19 cellular contexts compared by ENCODE assay signal in genomic region chr1:200081151-200081981, GRCh38. TPM values are rescaled to one million over a fixed set of nuclear protein-coding genes. Genes with fewer than 3 reads are reported as not detected.
DNase-seq lines count a peak whose midpoint lies in the region; ATAC-seq, FAIRE-seq and TF ChIP-seq lines count a peak whose summit lies in the region.
"Had no signal": no experiment of that assay in that cellular context is flagged by ENCODE, and none has a peak within 500 bp of the region (broad histone marks: within the 10 kb centered on the region; RNA-seq: fewer than 3 reads in every experiment).

No MANE protein-coding gene starts in this region.

- H3K27me3 Mint-ChIP-seq in GM23338 (ENCODE audit: insufficient read depth, low read depth, poor library complexity) (peaks cover 7% of the 10 kb centered on the region), Calu3 (ENCODE audit: unreplicated experiment) (no peaks in the 10 kb centered on the region)
- peaks cover 11% of the 10 kb centered on the region for H3K27me3 Mint-ChIP-seq in CD8-positive, alpha-beta T cell (ENCODE audit: low read depth)

- H3K27me3 ChIP-seq in GM23338 (ENCODE audit: insufficient read depth) (no peaks in the 10 kb centered on the region), dorsolateral prefrontal cortex (peaks cover 0 to 78% (median 14%) of the 10 kb centered on the region in 45 donors)
- H3K27me3 ChIP-seq in CD8-positive, alpha-beta T cell (ENCODE audit: insufficient read depth, low read length), result no peaks in the 10 kb centered on the region
- H3K27me3 ChIP-seq: colonic mucosa had no signal

- POLR2A ChIA-PET in CD8-positive, alpha-beta T cell (lab: Charles Lee), result interaction anchor here (0.6 kb wide), 1 partner anchor 206 kb away, joined by 3 read pairs; no protein-coding TSS in a partner anchor

- no peaks in the 10 kb centered on the region; the same call in 1 of the 2 replicates for H3K79me2 ChIP-seq in GM23338 (replicated peaks; ENCODE audit: insufficient read depth)

- H3K9me3 Mint-ChIP-seq in GM23338, result no peaks in the 10 kb centered on the region
- no peaks in the 10 kb centered on the region for H3K9me3 Mint-ChIP-seq in Calu3 (ENCODE audit: low read depth, unreplicated experiment)
- H3K9me3 Mint-ChIP-seq in CD8-positive, alpha-beta T cell, result no peaks in the 10 kb centered on the region
- H3K9me3 Mint-ChIP-seq: naive thymus-derived CD8-positive, alpha-beta T cell had no signal

- H3K27ac Mint-ChIP-seq in GM23338, result no peak overlapping the region
- no peak overlapping the region for H3K27ac Mint-ChIP-seq in Calu3 (ENCODE audit: unreplicated experiment)
- no peak overlapping the region for H3K27ac Mint-ChIP-seq in CD8-positive, alpha-beta T cell
- H3K27ac Mint-ChIP-seq: naive thymus-derived CD8-positive, alpha-beta T cell; T-helper 17 cell had no signal

- ATAC-seq in GM23338, result peak; percentile 52
- ATAC-seq in CD8-positive, alpha-beta T cell, result no peak
- ATAC-seq: lower lobe of right lung; naive thymus-derived CD8-positive, alpha-beta T cell; T-helper 17 cell had no signal

- no peaks in the 10 kb centered on the region for H3K9me3 ChIP-seq in CD8-positive, alpha-beta T cell (ENCODE audit: low read length)
- H3K9me3 ChIP-seq: colonic mucosa, esophagus squamous epithelium, lower lobe of right lung had no signal

- no peaks in the 10 kb centered on the region for H3K36me3 ChIP-seq in GM23338 (ENCODE audit: insufficient read depth)
- no peaks in the 10 kb centered on the region for H3K36me3 ChIP-seq in CD8-positive, alpha-beta T cell (ENCODE audit: insufficient read depth, low read length)
- H3K36me3 ChIP-seq: colonic mucosa, esophagus squamous epithelium, lower lobe of right lung had no signal

- TF ChIP-seq CTCF in GM23338 (conservative IDR thresholded peaks at IDR 0.05; ENCODE audit: low read depth in 2 of 2), result no peak
- TF ChIP-seq CTCF in choroid plexus epithelial cell (conservative IDR thresholded peaks at IDR 0.05; ENCODE audit: low read depth, low read length), result no peak
- TF ChIP-seq CTCF in Calu3 (IDR thresholded peaks at IDR 0.05; ENCODE audit: unreplicated experiment), result no peak
- TF ChIP-seq CTCF in CD8-positive, alpha-beta T cell (IDR thresholded peaks at IDR 0.05), result no peak
- TF ChIP-seq CTCF in dorsolateral prefrontal cortex (IDR thresholded peaks at IDR 0.05 in 54 of 56, conservative IDR thresholded peaks at IDR 0.05 in 2 of 56; ENCODE audit: low read depth in 1 of 56, partially characterized antibody in 56 of 56), result no peak

- CTCF ChIA-PET in Calu3 (lab: Charles Lee), result no interaction called here
- CTCF ChIA-PET in CD8-positive, alpha-beta T cell (lab: Charles Lee), result no interaction called here

- peaks cover 18% of the 10 kb centered on the region for H3K4me1 ChIP-seq in GM23338 (ENCODE audit: insufficient read depth)
- H3K4me1 ChIP-seq in CD8-positive, alpha-beta T cell (ENCODE audit: insufficient read depth, low read length), result no peaks in the 10 kb centered on the region
- H3K4me1 ChIP-seq: colonic mucosa, esophagus squamous epithelium, lower lobe of right lung had no signal

- peaks cover 43% of the 10 kb centered on the region for H3K4me1 Mint-ChIP-seq in GM23338
- peaks cover 20% of the 10 kb centered on the region for H3K4me1 Mint-ChIP-seq in Calu3 (ENCODE audit: low read depth, unreplicated experiment)
- no peaks in the 10 kb centered on the region for H3K4me1 Mint-ChIP-seq in CD8-positive, alpha-beta T cell (ENCODE audit: low read depth)
- H3K4me1 Mint-ChIP-seq: naive thymus-derived CD8-positive, alpha-beta T cell; T-helper 17 cell had no signal

- H3K4me2 ChIP-seq in GM23338, result peak overlapping the region; percentile 50

- peak overlapping the region; percentile 22; the same call in 1 of the 2 replicates for H3K4me3 ChIP-seq in GM23338
- no peak overlapping the region for H3K4me3 ChIP-seq in choroid plexus epithelial cell (ENCODE audit: low read depth, low read length)
- no peak overlapping the region for H3K4me3 ChIP-seq in CD8-positive, alpha-beta T cell (ENCODE audit: low read depth, low read length)
- peak overlapping the region in 12 of 59 donors; percentile 3 to 29 (median 14) for H3K4me3 ChIP-seq in dorsolateral prefrontal cortex
- H3K4me3 ChIP-seq: colonic mucosa, esophagus squamous epithelium, lower lobe of right lung had no signal

- FAIRE-seq in islet of Langerhans (lab: Jason Lieb, UNC), result peak; percentile 5
- FAIRE-seq: GM18507 had no signal

- H3K36me3 Mint-ChIP-seq in GM23338 (ENCODE audit: low read depth) (no peaks in the 10 kb centered on the region), Calu3 (ENCODE audit: insufficient read depth, unreplicated experiment) (no peaks in the 10 kb centered on the region)
- H3K36me3 Mint-ChIP-seq in CD8-positive, alpha-beta T cell, result no peaks in the 10 kb centered on the region
- H3K36me3 Mint-ChIP-seq: naive thymus-derived CD8-positive, alpha-beta T cell had no signal

- intact Hi-C loops in Calu3 (cut with micrococcal nuclease; ENCODE audit: unreplicated experiment) (no loop called here), head of caudate nucleus (cut with DNase I) (no loop called here), dorsolateral prefrontal cortex (cut with DNase I) (no loop called here)
- intact Hi-C loops in CD8-positive, alpha-beta T cell (cut with DNase I, micrococcal nuclease), result no loop called here

- BruUV-seq in Calu3 (replicated peaks; lab: Mats Ljungman, UMichigan), result no TSS peak

- H2AFZ ChIP-seq in GM23338, result no peak overlapping the region

- no peaks in the 10 kb centered on the region for H3F3A ChIP-seq in GM23338 (replicated peaks; ENCODE audit: low read depth)

- no peaks in the 10 kb centered on the region; the same call in 1 of the 2 replicates for H4K20me1 ChIP-seq in GM23338 (replicated peaks; ENCODE audit: insufficient read depth)

- H3K9me2 ChIP-seq in GM23338 (ENCODE audit: insufficient read depth), result no peaks in the 10 kb centered on the region

- DNase-seq in GM23338 (ENCODE audit: low spot score) (peak; percentile 74), NCI-H1417 treated with DMSO at 0.1 percent for 48 hours (lab: John Stamatoyannopoulos, UW) (peak; percentile 52), choroid plexus epithelial cell (ENCODE audit: low read depth) (peak; percentile 6), Calu3 (no peak), head of caudate nucleus (no peak), dorsolateral prefrontal cortex (no peak)
- DNase-seq in CD8-positive, alpha-beta T cell, result no peak
- DNase-seq: aorta; colonic mucosa; esophagus squamous epithelium; lower lobe of right lung; naive thymus-derived CD8-positive, alpha-beta T cell; NCI-H2029 treated with DMSO at 0.1 percent for 48 hours; SHP77; stimulated activated CD4-positive, alpha-beta T cell treated with anti-CD3 and anti-CD28 coated beads, Interleukin-2, amount 100 ng/mL, for 24 hours; T-helper 17 cell had no signal

- H3K4me3 Mint-ChIP-seq in GM23338 (peak overlapping the region; percentile 35), Calu3 (ENCODE audit: low read depth, unreplicated experiment) (no peak overlapping the region)
- H3K4me3 Mint-ChIP-seq in CD8-positive, alpha-beta T cell, result no peak overlapping the region
- H3K4me3 Mint-ChIP-seq: naive thymus-derived CD8-positive, alpha-beta T cell; T-helper 17 cell had no signal

- H3K27ac ChIP-seq in GM23338 (ENCODE audit: low read depth) (no peak overlapping the region), dorsolateral prefrontal cortex (no peak overlapping the region)
- no peak overlapping the region for H3K27ac ChIP-seq in CD8-positive, alpha-beta T cell (ENCODE audit: low read depth, low read length)
- H3K27ac ChIP-seq: colonic mucosa, esophagus squamous epithelium, lower lobe of right lung had no signal

TF ChIP-seq in GM23338, 12 proteins besides CTCF, POLR2A, EP300 and RAD21 (continues in another document):
- TF ChIP-seq, protein P1, sequence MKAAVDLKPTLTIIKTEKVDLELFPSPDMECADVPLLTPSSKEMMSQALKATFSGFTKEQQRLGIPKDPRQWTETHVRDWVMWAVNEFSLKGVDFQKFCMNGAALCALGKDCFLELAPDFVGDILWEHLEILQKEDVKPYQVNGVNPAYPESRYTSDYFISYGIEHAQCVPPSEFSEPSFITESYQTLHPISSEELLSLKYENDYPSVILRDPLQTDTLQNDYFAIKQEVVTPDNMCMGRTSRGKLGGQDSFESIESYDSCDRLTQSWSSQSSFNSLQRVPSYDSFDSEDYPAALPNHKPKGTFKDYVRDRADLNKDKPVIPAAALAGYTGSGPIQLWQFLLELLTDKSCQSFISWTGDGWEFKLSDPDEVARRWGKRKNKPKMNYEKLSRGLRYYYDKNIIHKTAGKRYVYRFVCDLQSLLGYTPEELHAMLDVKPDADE (IDR thresholded peaks at IDR 0.05), result no peak
- TF ChIP-seq CREB1 (CRISPR knock-in tag; IDR thresholded peaks at IDR 0.05; ENCODE audit: low read depth) (0 out of 2 replicates have a peak, but pooled peaks have one; percentile 31), NANOG (IDR thresholded peaks at IDR 0.05; ENCODE audit: borderline replicate concordance) (peak; percentile 75; the same call in 1 of the 2 replicates), JUNB (IDR thresholded peaks at IDR 0.05; ENCODE audit: unreplicated experiment) (no peak), STAT1 (IDR thresholded peaks at IDR 0.05; ENCODE audit: unreplicated experiment) (no peak)

RNA-seq across cellular contexts. Expression of gene NR5A2, which starts 53.9 kb away (rescaled TPM):
- total RNA-seq in GM23338 (2014; rRNA removed; shearing (Covaris generic)), result 8.8 and 13.1 TPM in 2 replicates
- polyA plus RNA-seq in GM23338 (2016; fragmentation: Nextera tagmentation; extraction: Ambion mirVana), result 4.4 and 4.5 TPM in 2 replicates
- total RNA-seq in Calu3 (2022), result 6.9 and 9.5 TPM in 2 replicates
- not detected for total RNA-seq in CD8-positive, alpha-beta T cell
- total RNA-seq in dorsolateral prefrontal cortex, result 1 to 10 TPM in 1 of 120 experiments, under 1 TPM in 45, not detected in 74; 0.10 to 1.0 (median 0.22) TPM
- total RNA-seq: LHCN-M2; naive thymus-derived CD8-positive, alpha-beta T cell; T-helper 17 cell had no signal
- polyA plus RNA-seq: naive thymus-derived CD8-positive, alpha-beta T cell had no signal

Comparison
In these comparisons a context has a peak if more than half of its experiments do, and no peak if none do; other contexts are left out.
1. DNase-seq: peak in GM23338 (single experiment), NCI-H1417 treated with DMSO at 0.1 percent for 48 hours (single experiment) and choroid plexus epithelial cell (single experiment); none in Calu3 (single experiment), CD8-positive, alpha-beta T cell (0 of 7), head of caudate nucleus (0 of 42) and dorsolateral prefrontal cortex (0 of 10).